Comparison of ENCODE assay signal across 21 cellular contexts in the genomic region with DNA sequence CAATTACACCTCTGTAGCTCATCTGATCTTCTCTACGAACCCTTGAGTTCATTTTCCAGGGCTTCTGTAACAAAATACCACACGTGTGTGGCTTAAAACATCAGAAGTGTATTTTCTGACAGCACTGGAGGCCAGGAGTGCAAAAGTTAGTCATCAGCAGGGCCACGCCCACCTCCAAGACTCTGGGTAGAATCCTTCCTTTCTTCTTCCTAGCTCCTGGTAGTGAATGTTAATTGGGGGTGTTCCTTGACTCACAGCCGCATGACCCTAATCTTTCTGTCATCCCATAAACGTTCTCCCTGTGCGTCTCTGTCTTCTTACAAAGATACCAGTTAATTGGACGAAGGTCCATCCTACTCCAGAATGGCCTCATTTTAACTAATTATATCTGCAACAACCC.
"Had no signal": no experiment of that assay in that cellular context is flagged by ENCODE, and none has a peak within 500 bp of the region (broad histone marks: within the 10 kb centered on the region; RNA-seq: fewer than 3 reads in every experiment).

No MANE protein-coding gene starts in this region.

- H3K27ac ChIP-seq: epithelial cell of prostate, lower lobe of right lung, prostate gland, right atrium auricular region, thyroid gland, upper lobe of right lung had no signal

- H3K4me1 ChIP-seq: lower lobe of right lung, prostate gland, right atrium auricular region, thyroid gland, upper lobe of right lung had no signal

- H3K4me3 Mint-ChIP-seq: activated CD4-positive, alpha-beta memory T cell treated with anti-CD3 and anti-CD28 coated beads, Interleukin-2, amount 10 ng/mL, durations not matched to agents 7 days and 5 days; activated naive CD4-positive, alpha-beta T cell treated with anti-CD3 and anti-CD28 coated beads, Interleukin-2, amount 10 ng/mL, durations not matched to agents 7 days and 5 days; activated T-cell treated with anti-CD3 and anti-CD28 coated beads, Interleukin-2, amount 50 U/mL, for 72 hours; naive thymus-derived CD4-positive, alpha-beta T cell; neural crest cell; stimulated activated naive CD8-positive, alpha-beta T cell treated with anti-CD3 and anti-CD28 coated beads, Interleukin-15, Interleukin-2, amounts not matched to agents 100 ng/mL and 50 ng/mL, for 24 hours; T-helper 17 cell had no signal

- H3K9me3 ChIP-seq: lower lobe of right lung, prostate gland, right atrium auricular region, thyroid gland, upper lobe of right lung had no signal

- H3K27me3 ChIP-seq: right atrium auricular region, thyroid gland, upper lobe of right lung had no signal

- ATAC-seq: activated T-cell treated with anti-CD3 and anti-CD28 coated beads, Interleukin-2, amount 50 U/mL, for 72 hours; left lobe of liver; lower lobe of right lung; naive thymus-derived CD4-positive, alpha-beta T cell; T-helper 17 cell; upper lobe of right lung had no signal

- H3K4me1 Mint-ChIP-seq: activated CD4-positive, alpha-beta memory T cell treated with anti-CD3 and anti-CD28 coated beads, Interleukin-2, amount 10 ng/mL, durations not matched to agents 7 days and 5 days; activated naive CD4-positive, alpha-beta T cell treated with anti-CD3 and anti-CD28 coated beads, Interleukin-2, amount 10 ng/mL, durations not matched to agents 7 days and 5 days; naive thymus-derived CD4-positive, alpha-beta T cell; neural crest cell; T-helper 17 cell had no signal

- H3K36me3 ChIP-seq: lower lobe of right lung, prostate gland, right atrium auricular region, thyroid gland, upper lobe of right lung had no signal

- H3K36me3 Mint-ChIP-seq: activated naive CD4-positive, alpha-beta T cell treated with anti-CD3 and anti-CD28 coated beads, Interleukin-2, amount 10 ng/mL, durations not matched to agents 7 days and 5 days; naive thymus-derived CD4-positive, alpha-beta T cell had no signal

- H3K27me3 Mint-ChIP-seq: activated CD4-positive, alpha-beta memory T cell treated with anti-CD3 and anti-CD28 coated beads, Interleukin-2, amount 10 ng/mL, durations not matched to agents 7 days and 5 days; activated naive CD4-positive, alpha-beta T cell treated with anti-CD3 and anti-CD28 coated beads, Interleukin-2, amount 10 ng/mL, durations not matched to agents 7 days and 5 days; naive thymus-derived CD4-positive, alpha-beta T cell; stimulated activated naive CD8-positive, alpha-beta T cell treated with anti-CD3 and anti-CD28 coated beads, Interleukin-15, Interleukin-2, amounts not matched to agents 100 ng/mL and 50 ng/mL, for 24 hours; T-helper 17 cell had no signal

- H3K4me3 ChIP-seq: lower lobe of right lung, prostate gland, right atrium auricular region, thyroid gland, upper lobe of right lung had no signal

- H3K27ac Mint-ChIP-seq: activated CD4-positive, alpha-beta memory T cell treated with anti-CD3 and anti-CD28 coated beads, Interleukin-2, amount 10 ng/mL, durations not matched to agents 7 days and 5 days; activated naive CD4-positive, alpha-beta T cell treated with anti-CD3 and anti-CD28 coated beads, Interleukin-2, amount 10 ng/mL, durations not matched to agents 7 days and 5 days; activated T-cell treated with anti-CD3 and anti-CD28 coated beads, Interleukin-2, amount 50 U/mL, for 72 hours; naive thymus-derived CD4-positive, alpha-beta T cell; stimulated activated naive CD8-positive, alpha-beta T cell treated with anti-CD3 and anti-CD28 coated beads, Interleukin-15, Interleukin-2, amounts not matched to agents 100 ng/mL and 50 ng/mL, for 24 hours; T-helper 17 cell had no signal

- DNase-seq: activated CD4-positive, alpha-beta memory T cell treated with anti-CD3 and anti-CD28 coated beads, Interleukin-2, amount 10 ng/mL, durations not matched to agents 7 days and 5 days; activated CD4-positive, alpha-beta T cell treated with anti-CD3 and anti-CD28 coated beads for 4 hours; activated CD4-positive, CD25-positive, alpha-beta regulatory T cell; activated effector memory CD4-positive, alpha-beta T cell treated with anti-CD3 and anti-CD28 coated beads, Interleukin-2, amount 50 U/mL, for 16 hours; activated naive CD4-positive, alpha-beta T cell treated with anti-CD3 and anti-CD28 coated beads, Interleukin-2, amount 10 ng/mL, durations not matched to agents 7 days and 5 days; activated T-cell treated with anti-CD3 and anti-CD28 coated beads, Interleukin-2, amount 50 U/mL, for 72 hours; foreskin fibroblast; kidney; lower lobe of right lung; naive thymus-derived CD4-positive, alpha-beta T cell; stimulated activated CD4-positive, alpha-beta T cell treated with anti-CD3 and anti-CD28 coated beads, Interleukin-4, amount 100 ng/mL, for 4 hours; substantia nigra; T-helper 17 cell; thyroid gland; upper lobe of right lung had no signal

- H3K9me3 Mint-ChIP-seq: neural crest cell; stimulated activated naive CD8-positive, alpha-beta T cell treated with anti-CD3 and anti-CD28 coated beads, Interleukin-15, Interleukin-2, amounts not matched to agents 100 ng/mL and 50 ng/mL, for 24 hours had no signal
